ENCODE assay signal across 8 cellular contexts in genomic region chr1:6028042-6028895, GRCh38. TPM values are rescaled to one million over a fixed set of nuclear protein-coding genes. Genes with fewer than 3 reads are reported as not detected.
DNase-seq lines count a peak whose midpoint lies in the region; ATAC-seq and TF ChIP-seq lines count a peak whose summit lies in the region.

No MANE protein-coding gene starts in this region.

- intact Hi-C loops in mucosa of descending colon (cut with DNase I, micrococcal nuclease) (no loop called here), upper lobe of right lung (cut with DNase I) (no loop called here)

- POLR2A ChIA-PET in RWPE1 (lab: Yijun Ruan, JAX; ENCODE audit: low non-redundant PET), result interaction anchor here (0.5 kb wide), 1 partner anchor 12 kb away, joined by 3 read pairs; no protein-coding TSS in a partner anchor

- H3K4me3 ChIP-seq in mucosa of descending colon (no peak overlapping the region), upper lobe of right lung (peak overlapping the region; percentile 48)

- H3K36me3 ChIP-seq in mucosa of descending colon (ENCODE audit: low read depth) (no peaks in the 10 kb centered on the region), upper lobe of right lung (no peaks in the 10 kb centered on the region)

- ATAC-seq in GM21423 (IDR thresholded peaks at IDR 0.05; ENCODE audit: unreplicated experiment) (peak; percentile 30), mucosa of descending colon (peak; percentile 57), upper lobe of right lung (peak; percentile 77)

- no peak for TF ChIP-seq CTCF in RWPE1 (conservative IDR thresholded peaks at IDR 0.05; ENCODE audit: low read depth)
- TF ChIP-seq CTCF in mucosa of descending colon (IDR thresholded peaks at IDR 0.05), result no peak
- no peak for TF ChIP-seq CTCF in upper lobe of right lung (IDR thresholded peaks at IDR 0.05)

- H3K9me3 ChIP-seq in mucosa of descending colon (no peaks in the 10 kb centered on the region), upper lobe of right lung (no peaks in the 10 kb centered on the region)

- H3K27ac ChIP-seq in RWPE1 (peak overlapping the region; percentile 94), upper lobe of right lung (peak overlapping the region; percentile 78)

- H3K4me1 ChIP-seq in mucosa of descending colon (ENCODE audit: low read depth) (peaks cover 12% of the 10 kb centered on the region), upper lobe of right lung (peaks cover 8% of the 10 kb centered on the region)

- CTCF ChIA-PET in RWPE1 (lab: Yijun Ruan, JAX), result interaction anchor here (1.0 kb wide), 1 partner anchor 34 kb away, joined by 3 read pairs; no protein-coding TSS in a partner anchor

- H3K27me3 ChIP-seq in upper lobe of right lung, result no peaks in the 10 kb centered on the region

- DNase-seq in RWPE1 (ENCODE audit: low spot score) (no peak), mucosa of descending colon (peak; percentile 40 to 71 (median 46)), upper lobe of right lung (peak; percentile 76), AG08396 (ENCODE audit: low spot score) (no peak), NCI-H2227 treated with DMSO at 0.1 percent for 48 hours (lab: John Stamatoyannopoulos, UW) (no peak), NCI-H526 (lab: John Stamatoyannopoulos, UW) (no peak)
- DNase-seq in activated effector memory CD4-positive, alpha-beta T cell treated with anti-CD3 and anti-CD28 coated beads, Interleukin-2, amount 50 U/mL, for 16 hours, result peak; percentile 84

RNA-seq across cellular contexts. Expression of gene KCNAB2, which starts 17.4 kb away (rescaled TPM):
- total RNA-seq in mucosa of descending colon (10 to 100 TPM in 2 of 3 donors, 1 to 10 TPM in 1; 6.9 to 15.7 (median 11.8) TPM), upper lobe of right lung (60.4 TPM)

RNA-seq across cellular contexts. Expression of gene NPHP4, which starts 36.0 kb away (rescaled TPM):
- total RNA-seq in mucosa of descending colon, result 10 to 100 TPM in 2 of 3 donors, 1 to 10 TPM in 1; 7.5 to 12.2 (median 10.3) TPM
- 14.6 TPM for total RNA-seq in upper lobe of right lung

Comparison
In these comparisons a context has a peak if more than half of its experiments do, and no peak if none do; other contexts are left out.
1. DNase-seq: peak in activated effector memory CD4-positive, alpha-beta T cell treated with anti-CD3 and anti-CD28 coated beads, Interleukin-2, amount 50 U/mL, for 16 hours (single experiment), mucosa of descending colon (3 of 3) and upper lobe of right lung (single experiment); none in RWPE1 (single experiment), AG08396 (single experiment), NCI-H2227 treated with DMSO at 0.1 percent for 48 hours (single experiment) and NCI-H526 (0 of 2).
2. Peak in every context shown above with its lines, with median percentiles within 50 percentile points of each other: ATAC-seq.